20 cellular contexts compared by ENCODE assay signal in genomic region chr5:16709691-16710420, GRCh38.
"Had no signal": no experiment of that assay in that cellular context is flagged by ENCODE, and none has a peak within 500 bp of the region (broad histone marks: within the 10 kb centered on the region; RNA-seq: fewer than 3 reads in every experiment).

No MANE protein-coding gene starts in this region.

- ATAC-seq: activated naive CD4-positive, alpha-beta T cell treated with anti-CD3 and anti-CD28 coated beads, Interleukin-2, amount 50 U/mL, for 72 hours; natural killer cell; sciatic nerve; WTC11 had no signal

- DNase-seq: activated T-cell treated with anti-CD3 and anti-CD28 coated beads, Interleukin-2, amount 50 U/mL, for 1 hour; cortex of kidney; foreskin melanocyte; glutamatergic neuron; hippocampal formation; kidney glomerular epithelial cell; left ventricle myocardium inferior; midbrain; natural killer cell; ovary; small intestine; stimulated activated CD4-positive, alpha-beta T cell treated with anti-CD3 and anti-CD28 coated beads, Interleukin-2, amount 100 ng/mL, for 24 hours; T1000; testis had no signal

- H3K36me3 ChIP-seq: breast epithelium, neutrophil, ovary had no signal

- H3K4me1 ChIP-seq: vagina had no signal

- H3K9me3 ChIP-seq: breast epithelium, left ventricle myocardium inferior, neutrophil, ovary, testis, vagina had no signal

- H3K27ac ChIP-seq: breast epithelium, left ventricle myocardium inferior, neutrophil, ovary, testis, vagina had no signal

- H3K4me3 ChIP-seq: breast epithelium, left ventricle myocardium inferior, ovary, testis, vagina had no signal

- H3K27me3 ChIP-seq: breast epithelium, neutrophil, ovary, testis, vagina had no signal
